In the genomic region with DNA sequence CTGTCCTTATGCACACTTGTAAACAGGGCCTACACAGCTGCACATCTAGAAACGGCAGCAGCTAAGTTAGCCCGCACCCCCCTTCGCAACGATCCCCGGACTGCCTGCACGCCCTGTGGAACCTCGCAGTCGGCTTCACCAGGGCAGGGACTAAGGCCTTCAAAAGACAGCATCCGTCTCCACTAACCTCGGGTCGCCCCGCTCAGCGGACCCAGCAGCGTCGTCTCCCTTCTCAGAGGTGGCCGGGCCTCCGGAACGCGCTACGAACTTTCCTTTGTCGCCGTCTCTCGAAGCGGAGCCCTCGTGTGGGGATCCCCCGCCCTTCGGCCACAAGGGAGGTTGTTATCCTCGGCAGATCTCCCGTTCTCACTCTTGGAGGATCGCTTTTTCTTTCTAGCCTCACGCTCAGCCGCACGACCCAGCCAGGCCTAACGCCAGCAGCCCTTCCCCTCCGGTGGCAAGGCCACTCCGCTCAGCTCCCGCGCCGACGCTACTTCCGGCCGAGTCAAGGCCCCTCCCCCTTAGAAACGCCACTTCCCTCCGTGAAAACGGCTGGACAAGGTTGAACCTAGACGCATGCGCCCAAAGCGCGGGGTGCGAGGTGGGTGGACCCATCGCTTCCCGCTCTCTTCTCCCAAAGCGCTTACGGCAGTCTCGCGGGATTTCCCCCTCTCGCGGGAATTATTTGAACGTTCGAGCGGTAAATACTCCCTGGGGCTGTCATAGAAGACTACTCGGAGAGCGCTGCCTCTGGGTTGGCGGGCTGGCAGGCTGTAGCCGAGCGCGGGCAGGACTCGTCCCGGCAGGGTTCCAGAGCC, we compare ENCODE assay signal across 8 cellular contexts. TPM values are rescaled to one million over a fixed set of nuclear protein-coding genes. Genes with fewer than 3 reads are reported as not detected.
DNase-seq lines count a peak whose midpoint lies in the region; ATAC-seq and TF ChIP-seq lines count a peak whose summit lies in the region.

A gene (minus strand): TSS at position 498 of the 818 bp plus-strand sequence. CDS start 6,616 bp downstream, outside the sequence.
A gene with protein sequence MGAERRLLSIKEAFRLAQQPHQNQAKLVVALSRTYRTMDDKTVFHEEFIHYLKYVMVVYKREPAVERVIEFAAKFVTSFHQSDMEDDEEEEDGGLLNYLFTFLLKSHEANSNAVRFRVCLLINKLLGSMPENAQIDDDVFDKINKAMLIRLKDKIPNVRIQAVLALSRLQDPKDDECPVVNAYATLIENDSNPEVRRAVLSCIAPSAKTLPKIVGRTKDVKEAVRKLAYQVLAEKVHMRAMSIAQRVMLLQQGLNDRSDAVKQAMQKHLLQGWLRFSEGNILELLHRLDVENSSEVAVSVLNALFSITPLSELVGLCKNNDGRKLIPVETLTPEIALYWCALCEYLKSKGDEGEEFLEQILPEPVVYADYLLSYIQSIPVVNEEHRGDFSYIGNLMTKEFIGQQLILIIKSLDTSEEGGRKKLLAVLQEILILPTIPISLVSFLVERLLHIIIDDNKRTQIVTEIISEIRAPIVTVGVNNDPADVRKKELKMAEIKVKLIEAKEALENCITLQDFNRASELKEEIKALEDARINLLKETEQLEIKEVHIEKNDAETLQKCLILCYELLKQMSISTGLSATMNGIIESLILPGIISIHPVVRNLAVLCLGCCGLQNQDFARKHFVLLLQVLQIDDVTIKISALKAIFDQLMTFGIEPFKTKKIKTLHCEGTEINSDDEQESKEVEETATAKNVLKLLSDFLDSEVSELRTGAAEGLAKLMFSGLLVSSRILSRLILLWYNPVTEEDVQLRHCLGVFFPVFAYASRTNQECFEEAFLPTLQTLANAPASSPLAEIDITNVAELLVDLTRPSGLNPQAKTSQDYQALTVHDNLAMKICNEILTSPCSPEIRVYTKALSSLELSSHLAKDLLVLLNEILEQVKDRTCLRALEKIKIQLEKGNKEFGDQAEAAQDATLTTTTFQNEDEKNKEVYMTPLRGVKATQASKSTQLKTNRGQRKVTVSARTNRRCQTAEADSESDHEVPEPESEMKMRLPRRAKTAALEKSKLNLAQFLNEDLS (plus strand): TSS at position 720 of the 818 bp plus-strand sequence. CDS start 99 bp downstream, outside the sequence.

- TF ChIP-seq POLR2A in breast epithelium (IDR thresholded peaks at IDR 0.05): peak; percentile 95

- ATAC-seq in GM18870 (IDR thresholded peaks at IDR 0.05; ENCODE audit: unreplicated experiment) (peak; percentile 86), HG03135 (IDR thresholded peaks at IDR 0.05; ENCODE audit: unreplicated experiment) (peak; percentile 86)

- TF ChIP-seq CTCF in VCaP (conservative IDR thresholded peaks at IDR 0.05) (no peak), breast epithelium (IDR thresholded peaks at IDR 0.05) (no peak)

- H2AFZ ChIP-seq in ACC112 (ENCODE audit: low read length, unreplicated experiment): peak within 1 kb of the TSS; percentile 85

- H3K27me3 ChIP-seq in ACC112 (ENCODE audit: insufficient read depth, low read length) (no peaks in the 10 kb centered on the region), breast epithelium (no peaks in the 10 kb centered on the region), iPS-18a (ENCODE audit: control insufficient read depth, insufficient read depth, low read length) (no peaks in the 10 kb centered on the region), skeletal muscle satellite cell (ENCODE audit: control insufficient read depth, insufficient read depth, low read length) (no peaks in the 10 kb centered on the region)

- peak within 1 kb of the TSS; percentile 76 for H3K27ac ChIP-seq in ACC112 (ENCODE audit: low read depth, low read length)
- H3K27ac ChIP-seq in VCaP: peak within 1 kb of the TSS; percentile 90
- H3K27ac ChIP-seq in breast epithelium: peak within 1 kb of the TSS; percentile 95 to 98
- peak within 1 kb of the TSS; percentile 76 for H3K27ac ChIP-seq in iPS-18a (ENCODE audit: low read length)

- H3K36me3 ChIP-seq in ACC112 (ENCODE audit: insufficient read depth, low read length): no peaks in the 10 kb centered on the region
- H3K36me3 ChIP-seq in breast epithelium: no peaks in the 10 kb centered on the region
- H3K36me3 ChIP-seq in iPS-18a (ENCODE audit: control insufficient read depth, low read depth, low read length): peaks cover 22% of the 10 kb centered on the region
- H3K36me3 ChIP-seq in skeletal muscle satellite cell (ENCODE audit: insufficient read depth, low read length): peaks cover 6% of the 10 kb centered on the region

- H3K4me3 ChIP-seq in ACC112 (ENCODE audit: low read depth, low read length) (peak within 1 kb of the TSS; percentile 83), breast epithelium (peak within 1 kb of the TSS; percentile 83 to 92 (median 87)), iPS-18a (ENCODE audit: low read length) (peak within 1 kb of the TSS; percentile 73), skeletal muscle satellite cell (ENCODE audit: low read length) (peak within 1 kb of the TSS; percentile 98)

- H3K4me2 ChIP-seq in skeletal muscle satellite cell (ENCODE audit: low read length): peak within 1 kb of the TSS; percentile 93

- DNase-seq in NCI-H2196 treated with DMSO at 0.1 percent for 48 hours (lab: John Stamatoyannopoulos, UW; ENCODE audit: unreplicated experiment) (peak; percentile 97), breast epithelium (ENCODE audit: low spot score in 2 of 2) (peak; percentile 98)

- H3K9me3 ChIP-seq in breast epithelium: no peaks in the 10 kb centered on the region
- no peaks in the 10 kb centered on the region for H3K9me3 ChIP-seq in iPS-18a (ENCODE audit: control insufficient read depth, low read depth, low read length)
- no peaks in the 10 kb centered on the region for H3K9me3 ChIP-seq in skeletal muscle satellite cell (replicated peaks; ENCODE audit: low read length)

- intact Hi-C loops in breast epithelium (cut with DNase I; ENCODE audit: low total_unique reads): loop anchor here (5.0 to 10.0 kb wide), 2 partner anchors 1706 to 1908 kb away; no protein-coding TSS in a partner anchor

- peaks cover 98% of the 10 kb centered on the region for H3K79me2 ChIP-seq in ACC112 (ENCODE audit: control insufficient read depth, insufficient read depth, low read length, unreplicated experiment)

- H3K4me1 ChIP-seq in ACC112 (ENCODE audit: control insufficient read depth, insufficient read depth, low read length, unreplicated experiment) (peaks cover 25% of the 10 kb centered on the region), breast epithelium (peaks cover 0 to 10% of the 10 kb centered on the region in 2 donors), iPS-18a (ENCODE audit: control insufficient read depth, low read depth, low read length) (peaks cover 10% of the 10 kb centered on the region), skeletal muscle satellite cell (ENCODE audit: control insufficient read depth, insufficient read depth, low read length) (peaks cover 42% of the 10 kb centered on the region)

- H3K9ac ChIP-seq in iPS-18a (ENCODE audit: low read length) (peak within 1 kb of the TSS; percentile 99), skeletal muscle satellite cell (ENCODE audit: low read depth, low read length) (peak within 1 kb of the TSS; percentile 99)

RNA-seq across cellular contexts. Expression of the first gene that starts in this region (rescaled TPM):
- total RNA-seq in breast epithelium: 10 to 100 TPM; 28.0 to 41.3 (median 28.2) TPM
- 18.8 and 20.1 TPM in 2 replicates for total RNA-seq in skeletal muscle satellite cell (2012; rRNA removed)

RNA-seq across cellular contexts. Expression of the second gene that starts in this region (rescaled TPM):
- total RNA-seq in breast epithelium: under 1 TPM; 0.33 to 0.96 (median 0.59) TPM
- total RNA-seq in skeletal muscle satellite cell (2012; rRNA removed): 24.1 and 38.2 TPM in 2 replicates

Comparison
In these comparisons a context has a peak if more than half of its experiments do, and no peak if none do; other contexts are left out.
1. Peak in every context shown above with its lines: DNase-seq, ATAC-seq, H3K4me3 ChIP-seq and H3K27ac ChIP-seq.